In the genomic region with DNA sequence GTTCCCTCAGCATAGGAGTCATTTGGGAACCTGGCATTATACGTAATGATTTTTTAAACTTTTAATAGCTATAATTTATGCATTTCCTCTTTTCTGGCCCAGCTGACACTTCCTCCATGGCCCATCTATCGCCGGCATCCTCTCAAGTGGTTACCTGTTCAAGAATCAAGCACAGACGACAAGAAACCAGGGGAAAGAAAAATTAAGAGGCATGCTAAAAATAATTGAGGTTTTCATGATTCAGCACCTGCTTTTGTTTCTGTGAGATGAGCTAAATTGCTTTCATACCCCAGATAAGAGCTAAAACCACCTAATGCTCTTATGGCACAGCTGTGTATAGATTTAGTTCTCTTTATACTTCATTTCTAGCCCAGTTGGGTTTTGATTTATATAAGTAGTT, we compare ENCODE assay signal across 1 cellular context.
TF ChIP-seq lines count a peak whose summit lies in the region.

No MANE protein-coding gene starts in this region.

TF ChIP-seq in A549, 52 proteins besides CTCF, POLR2A, EP300 and RAD21 (continued from another document):
- TF ChIP-seq, protein P1, sequence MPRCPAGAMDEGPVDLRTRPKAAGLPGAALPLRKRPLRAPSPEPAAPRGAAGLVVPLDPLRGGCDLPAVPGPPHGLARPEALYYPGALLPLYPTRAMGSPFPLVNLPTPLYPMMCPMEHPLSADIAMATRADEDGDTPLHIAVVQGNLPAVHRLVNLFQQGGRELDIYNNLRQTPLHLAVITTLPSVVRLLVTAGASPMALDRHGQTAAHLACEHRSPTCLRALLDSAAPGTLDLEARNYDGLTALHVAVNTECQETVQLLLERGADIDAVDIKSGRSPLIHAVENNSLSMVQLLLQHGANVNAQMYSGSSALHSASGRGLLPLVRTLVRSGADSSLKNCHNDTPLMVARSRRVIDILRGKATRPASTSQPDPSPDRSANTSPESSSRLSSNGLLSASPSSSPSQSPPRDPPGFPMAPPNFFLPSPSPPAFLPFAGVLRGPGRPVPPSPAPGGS (IDR thresholded peaks at IDR 0.05) = no peak
- TF ChIP-seq MAFK (IDR thresholded peaks at IDR 0.05; ENCODE audit: partially characterized antibody) (no peak), CHD4 (IDR thresholded peaks at IDR 0.05; ENCODE audit: borderline replicate concordance) (no peak), CEBPB (IDR thresholded peaks at IDR 0.05) (no peak), EHMT2 (IDR thresholded peaks at IDR 0.05; ENCODE audit: low read depth) (no peak), GATA3 (IDR thresholded peaks at IDR 0.05; ENCODE audit: borderline replicate concordance) (no peak)
TF ChIP-seq in A549: peak in this region for 0.
